In the genomic region with DNA sequence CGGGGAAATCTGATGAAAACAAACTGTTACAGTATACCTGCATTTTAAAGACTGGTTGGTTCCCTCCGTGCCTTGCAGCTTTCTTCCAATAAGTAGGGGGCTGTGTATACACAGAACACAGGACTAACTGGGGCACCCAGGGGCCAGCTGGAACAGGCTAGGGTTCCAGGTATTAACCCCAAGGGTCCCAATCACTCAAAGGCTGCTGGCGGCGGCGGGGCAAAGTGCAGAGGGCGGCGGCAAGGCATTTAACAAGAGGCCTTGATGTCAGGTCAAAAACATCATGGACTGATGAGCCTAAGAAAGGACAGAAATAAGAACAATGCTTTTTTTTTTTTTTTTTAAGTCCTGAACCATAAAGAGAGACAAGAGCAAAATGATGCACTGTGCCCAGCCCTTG, we compare ENCODE assay signal across 11 cellular contexts. TPM values are rescaled to one million over a fixed set of nuclear protein-coding genes. Genes with fewer than 3 reads are reported as not detected.
A peak's percentile ranks its signal among the peaks of the same experiment; 100 is the strongest.
DNase-seq lines count a peak whose midpoint lies in the region; ATAC-seq and TF ChIP-seq lines count a peak whose summit lies in the region.
"Had no signal": no experiment of that assay in that cellular context is flagged by ENCODE, and none has a peak within 500 bp of the region (broad histone marks: within the 10 kb centered on the region; RNA-seq: fewer than 3 reads in every experiment).

No MANE protein-coding gene starts in this region.

- DNase-seq in breast epithelium (ENCODE audit: low spot score in 2 of 2): no peak
- no peak for DNase-seq in activated CD8-positive, alpha-beta memory T cell treated with anti-CD3 and anti-CD28 coated beads, Interleukin-2, amount 10 ng/mL, durations not matched to agents 7 days and 5 days
- DNase-seq in NCI-H1417 (lab: John Stamatoyannopoulos, UW): no peak
- DNase-seq: activated CD4-positive, alpha-beta T cell treated with anti-CD3 and anti-CD28 coated beads, Interleukin-2, amount 50 U/mL, for 1 hour; cerebellar nuclear complex; NCI-H1436 treated with DMSO at 0.1 percent for 48 hours had no signal

- no peak for ATAC-seq in activated CD8-positive, alpha-beta memory T cell treated with anti-CD3 and anti-CD28 coated beads, Interleukin-2, amount 10 ng/mL, durations not matched to agents 7 days and 5 days
- no peak for ATAC-seq in GM21515 (IDR thresholded peaks at IDR 0.05; ENCODE audit: unreplicated experiment)
- ATAC-seq in GM21381 (IDR thresholded peaks at IDR 0.05; ENCODE audit: unreplicated experiment): no peak

- no peaks in the 10 kb centered on the region for H3K9me3 ChIP-seq in HEK293 (ENCODE audit: control insufficient read depth, insufficient read depth, low read depth, low read length)
- H3K9me3 ChIP-seq in breast epithelium: no peaks in the 10 kb centered on the region

- TF ChIP-seq POLR2A in breast epithelium (IDR thresholded peaks at IDR 0.05): no peak

- POLR2A ChIA-PET in HEK293 (lab: Yijun Ruan, JAX): interaction anchor here (5.3 kb wide), 1 partner anchor 8 kb away, joined by 42 read pairs; no protein-coding TSS in a partner anchor

- TF ChIP-seq CTCF in 22Rv1 (IDR thresholded peaks at IDR 0.05): no peak
- no peak for TF ChIP-seq CTCF in HEK293 (tag by site-specific recombination; IDR thresholded peaks at IDR 0.05)
- TF ChIP-seq CTCF in breast epithelium (IDR thresholded peaks at IDR 0.05): no peak
- TF ChIP-seq CTCF in nephron (IDR thresholded peaks at IDR 0.05; ENCODE audit: unreplicated experiment in 3 of 3): no peak

- H3K4me3 Mint-ChIP-seq in nephron: peak overlapping the region; percentile 96 to 98 (median 96)
- no peak overlapping the region for H3K4me3 Mint-ChIP-seq in activated CD8-positive, alpha-beta memory T cell treated with anti-CD3 and anti-CD28 coated beads, Interleukin-2, amount 10 ng/mL, durations not matched to agents 7 days and 5 days

- no peaks in the 10 kb centered on the region for H3K36me3 Mint-ChIP-seq in nephron (ENCODE audit: low read depth)
- no peaks in the 10 kb centered on the region for H3K36me3 Mint-ChIP-seq in activated CD8-positive, alpha-beta memory T cell treated with anti-CD3 and anti-CD28 coated beads, Interleukin-2, amount 10 ng/mL, durations not matched to agents 7 days and 5 days

- CTCF ChIA-PET in HEK293 (lab: Yijun Ruan, JAX): interaction anchor here (0.7 to 1.2 kb wide), 3 partner anchors 53 to 379 kb away, joined by 3 read pairs; partner anchors contain the start of gene ZBP1
- CTCF ChIA-PET in activated CD8-positive, alpha-beta memory T cell treated with anti-CD3 and anti-CD28 coated beads, Interleukin-2, amount 10 ng/mL, durations not matched to agents 7 days and 5 days (lab: Charles Lee): interaction anchor here (1.2 kb wide), 1 partner anchor 9 kb away, joined by 3 read pairs; no protein-coding TSS in a partner anchor

- no peaks in the 10 kb centered on the region for H3K27me3 ChIP-seq in breast epithelium

- peak overlapping the region; percentile 2 to 98 (median 96) for H3K27ac Mint-ChIP-seq in nephron
- no peak overlapping the region for H3K27ac Mint-ChIP-seq in activated CD8-positive, alpha-beta memory T cell treated with anti-CD3 and anti-CD28 coated beads, Interleukin-2, amount 10 ng/mL, durations not matched to agents 7 days and 5 days

- H3K9me3 Mint-ChIP-seq in nephron: no peaks in the 10 kb centered on the region
- H3K9me3 Mint-ChIP-seq in activated CD8-positive, alpha-beta memory T cell treated with anti-CD3 and anti-CD28 coated beads, Interleukin-2, amount 10 ng/mL, durations not matched to agents 7 days and 5 days (ENCODE audit: low read depth): no peaks in the 10 kb centered on the region

- H3K27ac ChIP-seq in 22Rv1: peak overlapping the region; percentile 93
- no peak overlapping the region for H3K27ac ChIP-seq in HEK293 (ENCODE audit: extremely low read depth, low read depth, low read length)
- peak overlapping the region; percentile 83 to 96 for H3K27ac ChIP-seq in breast epithelium

- H3K36me3 ChIP-seq in HEK293 (ENCODE audit: control insufficient read depth in 2 of 2, insufficient read depth in 1 of 2, low read length in 2 of 2): peaks cover 0 to 3% of the 10 kb centered on the region in 2 experiments; a peak in 1 of 3 replicates
- H3K36me3 ChIP-seq in breast epithelium: no peaks in the 10 kb centered on the region

- intact Hi-C loops in breast epithelium (cut with DNase I; ENCODE audit: low total_unique reads): no loop called here

- peaks cover 70% of the 10 kb centered on the region for H3K4me1 Mint-ChIP-seq in nephron
- H3K4me1 Mint-ChIP-seq in activated CD8-positive, alpha-beta memory T cell treated with anti-CD3 and anti-CD28 coated beads, Interleukin-2, amount 10 ng/mL, durations not matched to agents 7 days and 5 days: peaks cover 10% of the 10 kb centered on the region

- H3K4me1 ChIP-seq in HEK293 (ENCODE audit: control insufficient read depth, insufficient read depth, low read length): peaks cover 11% of the 10 kb centered on the region
- peaks cover 0 to 8% of the 10 kb centered on the region in 2 donors for H3K4me1 ChIP-seq in breast epithelium

- H3K27me3 Mint-ChIP-seq in nephron (ENCODE audit: low read depth): peaks cover 8% of the 10 kb centered on the region
- peaks cover 52% of the 10 kb centered on the region for H3K27me3 Mint-ChIP-seq in activated CD8-positive, alpha-beta memory T cell treated with anti-CD3 and anti-CD28 coated beads, Interleukin-2, amount 10 ng/mL, durations not matched to agents 7 days and 5 days

- peak overlapping the region; percentile 85 for H3K4me3 ChIP-seq in HEK293 (ENCODE audit: low read depth, low read length)
- H3K4me3 ChIP-seq in breast epithelium: peak overlapping the region in 2 of 3 donors; percentile 60 to 86

TF ChIP-seq in HEK293, 187 proteins besides CTCF, POLR2A, EP300 and RAD21 (continues in another document):
- TF ChIP-seq, protein P1, sequence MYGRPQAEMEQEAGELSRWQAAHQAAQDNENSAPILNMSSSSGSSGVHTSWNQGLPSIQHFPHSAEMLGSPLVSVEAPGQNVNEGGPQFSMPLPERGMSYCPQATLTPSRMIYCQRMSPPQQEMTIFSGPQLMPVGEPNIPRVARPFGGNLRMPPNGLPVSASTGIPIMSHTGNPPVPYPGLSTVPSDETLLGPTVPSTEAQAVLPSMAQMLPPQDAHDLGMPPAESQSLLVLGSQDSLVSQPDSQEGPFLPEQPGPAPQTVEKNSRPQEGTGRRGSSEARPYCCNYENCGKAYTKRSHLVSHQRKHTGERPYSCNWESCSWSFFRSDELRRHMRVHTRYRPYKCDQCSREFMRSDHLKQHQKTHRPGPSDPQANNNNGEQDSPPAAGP (tag by site-specific recombination; IDR thresholded peaks at IDR 0.05): no peak
- TF ChIP-seq, protein P2, sequence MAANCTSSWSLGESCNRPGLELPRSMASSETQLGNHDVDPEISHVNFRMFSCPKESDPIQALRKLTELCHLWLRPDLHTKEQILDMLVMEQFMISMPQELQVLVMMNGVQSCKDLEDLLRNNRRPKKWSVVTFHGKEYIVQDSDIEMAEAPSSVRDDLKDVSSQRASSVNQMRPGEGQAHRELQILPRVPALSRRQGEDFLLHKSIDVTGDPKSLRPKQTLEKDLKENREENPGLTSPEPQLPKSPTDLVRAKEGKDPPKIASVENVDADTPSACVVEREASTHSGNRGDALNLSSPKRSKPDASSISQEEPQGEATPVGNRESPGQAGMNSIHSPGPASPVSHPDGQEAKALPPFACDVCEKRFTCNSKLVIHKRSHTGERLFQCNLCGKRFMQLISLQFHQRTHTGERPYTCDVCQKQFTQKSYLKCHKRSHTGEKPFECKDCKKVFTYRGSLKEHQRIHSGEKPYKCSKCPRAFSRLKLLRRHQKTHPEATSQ (tag by site-specific recombination; IDR thresholded peaks at IDR 0.05): no peak
- TF ChIP-seq ZNF341 (tag by site-specific recombination; IDR thresholded peaks at IDR 0.05; ENCODE audit: low read depth) (no peak), ZBTB21 (tag by site-specific recombination; IDR thresholded peaks at IDR 0.05) (no peak), IKZF3 (tag by site-specific recombination; IDR thresholded peaks at IDR 0.05) (no peak), SCRT1 (tag by site-specific recombination; IDR thresholded peaks at IDR 0.05; ENCODE audit: borderline replicate concordance) (no peak), ZNF658 (tag by site-specific recombination; IDR thresholded peaks at IDR 0.05) (no peak), ZFHX2 (tag by site-specific recombination; conservative IDR thresholded peaks at IDR 0.05) (no peak), ZEB2 (tag by site-specific recombination; IDR thresholded peaks at IDR 0.05) (no peak), ZNF768 (tag by site-specific recombination; IDR thresholded peaks at IDR 0.05) (no peak), ZNF280D (tag by site-specific recombination; IDR thresholded peaks at IDR 0.05) (no peak), ZNF394 (tag by site-specific recombination; IDR thresholded peaks at IDR 0.05; ENCODE audit: borderline replicate concordance) (no peak), ZNF623 (tag by site-specific recombination; IDR thresholded peaks at IDR 0.05) (no peak), KLF7 (tag by site-specific recombination; IDR thresholded peaks at IDR 0.05; ENCODE audit: borderline replicate concordance) (no peak), YY1 (tag by site-specific recombination; IDR thresholded peaks at IDR 0.05) (no peak)

RNA-seq across cellular contexts. Expression of gene PMEPA1, which starts 2.5 kb away (rescaled TPM):
- 10 to 100 TPM in 2 of 3 donors, 1 to 10 TPM in 1; 9.2 to 13.2 (median 13.1) TPM for total RNA-seq in breast epithelium
- total RNA-seq in activated CD8-positive, alpha-beta memory T cell treated with anti-CD3 and anti-CD28 coated beads, Interleukin-2, amount 10 ng/mL, durations not matched to agents 7 days and 5 days: 1 to 10 TPM in 1 of 2 experiments, under 1 TPM in 1; 0.20 to 1.2 TPM

Comparison
In these comparisons a context has a peak if more than half of its experiments do, and no peak if none do; other contexts are left out.
1. RNA of gene PMEPA1, which starts 2.5 kb away (total RNA-seq): 9.2 to 13.2 TPM in breast epithelium; 0.20 to 1.2 TPM in activated CD8-positive, alpha-beta memory T cell treated with anti-CD3 and anti-CD28 coated beads, Interleukin-2, amount 10 ng/mL, durations not matched to agents 7 days and 5 days; every median in the first group is over 4 times any median in the second.